8 cellular contexts compared by ENCODE assay signal in the genomic region with DNA sequence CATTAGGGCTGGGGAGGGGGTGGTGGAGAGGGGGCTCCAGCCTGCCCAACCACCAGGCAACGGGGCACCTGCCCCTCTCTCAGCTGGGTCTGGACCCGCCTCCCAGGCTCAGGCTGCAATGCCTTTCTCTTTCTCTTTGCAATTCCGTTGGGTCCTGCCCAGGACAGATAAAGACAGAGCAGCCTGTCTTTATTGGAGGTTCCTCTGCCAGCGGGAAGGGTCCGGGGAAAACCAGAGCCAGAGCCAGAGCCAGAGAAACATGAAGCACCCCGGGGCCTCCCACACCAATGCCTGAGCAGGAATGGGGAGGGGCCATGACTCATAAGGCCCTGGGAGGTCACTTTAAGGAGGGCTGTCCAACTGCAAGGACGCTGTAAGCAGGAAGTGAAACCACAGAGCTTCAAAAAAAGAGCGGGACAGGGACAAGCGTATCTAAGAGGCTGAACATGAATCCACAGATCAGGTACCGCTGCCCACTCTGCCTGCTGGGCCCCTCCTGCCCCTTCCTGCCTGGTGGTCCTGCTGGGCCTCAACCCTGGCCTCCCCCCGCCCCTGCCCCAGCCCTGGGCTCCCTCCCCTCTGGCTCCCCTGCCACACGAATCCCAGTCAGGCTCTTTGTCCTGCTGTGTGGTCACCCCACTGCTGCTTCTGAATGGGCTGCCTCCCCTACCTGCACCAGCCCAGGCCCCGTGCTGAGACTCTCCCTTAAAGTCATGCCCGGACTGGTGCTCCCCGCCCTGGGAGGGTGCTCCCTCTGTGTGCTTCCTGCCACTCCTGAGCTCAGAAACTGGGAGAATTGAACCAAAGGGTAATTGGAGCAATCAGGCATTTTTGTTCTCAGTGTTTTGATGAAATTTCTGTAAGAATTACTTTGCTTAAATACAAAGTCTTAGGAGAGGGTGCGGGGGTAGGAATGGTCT.
A peak's percentile ranks its signal among the peaks of the same experiment; 100 is the strongest.
DNase-seq lines count a peak whose midpoint lies in the region; ATAC-seq and TF ChIP-seq lines count a peak whose summit lies in the region.

A gene (plus strand): TSS at position 340 of the 920 bp plus-strand sequence. CDS start 107 bp downstream, at position 447.

- in situ Hi-C loops in GM13977 (cut with MboI; ENCODE audit: low pct_unique_long_range_greater_than_20kb, low sequenced_read_pairs, unreplicated experiment) = no loop called here

- peaks cover 3% of the 10 kb centered on the region for H3K36me3 Mint-ChIP-seq in nephron (ENCODE audit: low read depth)

- peak within 1 kb of the TSS; percentile 76 to 83 (median 80) for H3K4me3 Mint-ChIP-seq in nephron

- peaks cover 7% of the 10 kb centered on the region for H3K9me3 Mint-ChIP-seq in nephron

- no peak for TF ChIP-seq CTCF in GM13977 (IDR thresholded peaks at IDR 0.05; ENCODE audit: extremely low read depth, insufficient read depth, missing control alignments)
- TF ChIP-seq CTCF in nephron (IDR thresholded peaks at IDR 0.05; ENCODE audit: unreplicated experiment in 3 of 3) = no peak

- DNase-seq in GM13977 (ENCODE audit: low spot score) = peak; percentile 88
- peak; percentile 98 for DNase-seq in OCI-M1 (lab: John Stamatoyannopoulos, UW)
- DNase-seq in activated T-cell treated with anti-CD3 and anti-CD28 coated beads, Interleukin-2, amount 50 U/mL, for 1 hour = peak; percentile 58
- peak; percentile 92 for DNase-seq in fibroblast of peridontal ligament (ENCODE audit: extremely low read depth)
- peak; percentile 52 for DNase-seq in stimulated activated naive CD4-positive, alpha-beta T cell treated with Interleukin-2 at 50 U/mL for 16 hours (lab: John Stamatoyannopoulos, UW)

- peaks cover 5% of the 10 kb centered on the region for H3K27me3 Mint-ChIP-seq in nephron (ENCODE audit: low read depth)

- peak; percentile 48 for ATAC-seq in HG02970 (IDR thresholded peaks at IDR 0.05; ENCODE audit: low FRiP score, unreplicated experiment)
- no peak for ATAC-seq in GM21447 (IDR thresholded peaks at IDR 0.05; ENCODE audit: unreplicated experiment)

- H3K4me1 Mint-ChIP-seq in nephron = peaks cover 14% of the 10 kb centered on the region

- H3K27ac Mint-ChIP-seq in nephron = peak within 1 kb of the TSS; percentile 69 to 91 (median 85)
